ENCODE assay signal across 8 cellular contexts in the genomic region with DNA sequence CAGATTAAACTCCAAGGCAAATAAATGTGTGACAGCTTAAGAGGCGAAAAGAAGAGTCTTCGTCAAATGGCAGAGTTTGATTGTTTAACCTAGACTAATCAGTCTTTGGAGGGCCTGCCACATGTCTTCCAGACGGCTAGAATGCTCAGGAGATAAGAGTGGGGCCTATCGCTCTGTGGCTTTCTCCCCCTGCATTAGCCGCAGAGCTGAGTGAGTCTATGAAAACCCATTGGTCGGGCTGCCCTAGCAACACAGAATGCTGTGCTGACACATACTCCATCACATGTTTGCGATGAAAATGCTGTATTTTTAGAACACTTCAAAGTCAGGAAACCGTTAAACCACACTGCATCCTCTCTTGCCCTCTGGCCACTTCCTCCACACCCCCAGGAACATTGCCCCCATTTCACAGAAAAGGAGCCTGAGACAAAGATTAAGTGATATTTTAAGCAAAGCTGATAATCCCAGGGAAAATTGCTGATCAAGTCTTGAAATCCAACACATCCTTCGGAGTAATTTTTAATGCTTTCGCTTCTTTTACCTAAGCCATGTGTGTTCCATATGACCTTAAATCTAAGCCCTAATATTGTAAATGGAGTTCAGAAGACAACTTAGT.
DNase-seq lines count a peak whose midpoint lies in the region; ATAC-seq, FAIRE-seq and TF ChIP-seq lines count a peak whose summit lies in the region.

No MANE protein-coding gene starts in this region.

- peaks cover 29 to 53% (median 39%) of the 10 kb centered on the region in 3 donors for H3K36me3 Mint-ChIP-seq in immature natural killer cell

- H3K27me3 Mint-ChIP-seq in immature natural killer cell (ENCODE audit: low read depth in 3 of 3), result peaks cover 7 to 81% (median 45%) of the 10 kb centered on the region in 3 donors

- no peaks in the 10 kb centered on the region for H3K9me3 Mint-ChIP-seq in immature natural killer cell

- TF ChIP-seq CTCF in D721Med (IDR thresholded peaks at IDR 0.05; ENCODE audit: insufficient read depth, missing control alignments), result no peak
- TF ChIP-seq CTCF in PC-9 (conservative IDR thresholded peaks at IDR 0.05), result no peak

- no peaks in the 10 kb centered on the region for H3F3A ChIP-seq in PC-9 (ENCODE audit: insufficient read depth, low read depth)

- H3K27ac Mint-ChIP-seq in immature natural killer cell, result no peak overlapping the region

- CTCF ChIA-PET in PC-9 (lab: Charles Lee), result no interaction called here

- H3K27ac ChIP-seq in PC-9, result no peak overlapping the region

- intact Hi-C loops in PC-9 (cut with micrococcal nuclease; ENCODE audit: unreplicated experiment), result no loop called here

- no peak overlapping the region for H3K4me3 ChIP-seq in PC-9

- H3K36me3 ChIP-seq in PC-9 (ENCODE audit: low read depth), result no peaks in the 10 kb centered on the region

- H3K27me3 ChIP-seq in PC-9 (ENCODE audit: insufficient read depth, low read depth), result peaks cover 70% of the 10 kb centered on the region

- H4K20me1 ChIP-seq in PC-9 (ENCODE audit: insufficient read depth), result no peaks in the 10 kb centered on the region

- peaks cover 0 to 30% of the 10 kb centered on the region in 2 donors for H3K4me1 Mint-ChIP-seq in immature natural killer cell

- no peak overlapping the region for H3K4me2 ChIP-seq in PC-9

- H3K9me2 ChIP-seq in PC-9 (ENCODE audit: insufficient read depth), result no peaks in the 10 kb centered on the region

- POLR2A ChIA-PET in PC-9 (lab: Charles Lee; ENCODE audit: unreplicated experiment), result no interaction called here

- H3K4me1 ChIP-seq in PC-9 (replicated peaks; ENCODE audit: insufficient read depth), result no peaks in the 10 kb centered on the region

- no peaks in the 10 kb centered on the region for H3K79me2 ChIP-seq in PC-9 (ENCODE audit: low read depth)

- H3K9me3 ChIP-seq in PC-9 (ENCODE audit: insufficient read depth, low read depth), result no peaks in the 10 kb centered on the region

- H2AFZ ChIP-seq in PC-9, result no peak overlapping the region

- peak; percentile 79 for ATAC-seq in GM18517 (IDR thresholded peaks at IDR 0.05; ENCODE audit: unreplicated experiment)
- peak; percentile 82 for ATAC-seq in HG02885 (IDR thresholded peaks at IDR 0.05; ENCODE audit: poor library complexity, unreplicated experiment)

- peak overlapping the region in 1 of 5 donors; percentile 83 for H3K4me3 Mint-ChIP-seq in immature natural killer cell

- FAIRE-seq in D721Med (lab: Jason Lieb, UNC), result no peak

- BruUV-seq in PC-9 (replicated peaks; lab: Mats Ljungman, UMichigan), result no TSS peak

- peak; percentile 85 for DNase-seq in OCI-M2 (lab: John Stamatoyannopoulos, UW; ENCODE audit: unreplicated experiment)
- peak; percentile 94 for DNase-seq in activated effector memory CD4-positive, alpha-beta T cell treated with anti-CD3 and anti-CD28 coated beads, Interleukin-2, amount 50 U/mL, for 16 hours
- peak; percentile 93 to 94 (median 93) for DNase-seq in immature natural killer cell
- peak; percentile 60 to 76 for DNase-seq in stimulated activated CD8-positive, alpha-beta memory T cell treated with anti-CD3 and anti-CD28 coated beads, Interleukin-4, amount 100 ng/mL, for 1 hour (ENCODE audit: low read depth in 2 of 2, low spot score in 1 of 2)
- DNase-seq in D721Med (ENCODE audit: insufficient read length, low spot score), result no peak
- DNase-seq in PC-9, result no peak

Comparison
In these comparisons a context has a peak if more than half of its experiments do, and no peak if none do; other contexts are left out.
1. DNase-seq: peak in OCI-M2 (single experiment), activated effector memory CD4-positive, alpha-beta T cell treated with anti-CD3 and anti-CD28 coated beads, Interleukin-2, amount 50 U/mL, for 16 hours (single experiment), immature natural killer cell (3 of 3) and stimulated activated CD8-positive, alpha-beta memory T cell treated with anti-CD3 and anti-CD28 coated beads, Interleukin-4, amount 100 ng/mL, for 1 hour (2 of 2); none in D721Med (single experiment) and PC-9 (0 of 2).